In the genomic region with DNA sequence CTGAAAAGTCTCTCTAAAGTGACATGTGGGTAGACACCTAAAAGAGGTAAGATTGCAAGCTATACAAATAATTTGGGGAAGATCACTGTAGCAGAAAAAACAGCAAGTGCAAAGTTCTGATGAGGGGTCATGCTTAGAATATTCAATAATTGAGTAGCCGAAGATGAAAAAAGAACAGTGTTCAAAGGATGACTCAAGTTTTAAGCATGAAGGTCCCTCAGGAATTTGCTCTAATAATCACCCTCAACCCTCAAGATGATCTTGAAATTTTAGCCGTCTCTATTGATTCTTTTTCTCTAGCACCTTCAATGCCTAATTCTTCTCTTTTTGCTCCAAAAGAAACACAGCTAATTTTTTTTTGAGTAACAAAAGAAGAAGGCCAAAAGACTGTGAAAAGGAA, we compare ENCODE assay signal across 20 cellular contexts.
A peak's percentile ranks its signal among the peaks of the same experiment; 100 is the strongest.
DNase-seq lines count a peak whose midpoint lies in the region; ATAC-seq, FAIRE-seq and TF ChIP-seq lines count a peak whose summit lies in the region.
"Had no signal": no experiment of that assay in that cellular context is flagged by ENCODE, and none has a peak within 500 bp of the region (broad histone marks: within the 10 kb centered on the region; RNA-seq: fewer than 3 reads in every experiment).

No MANE protein-coding gene starts in this region.

- TF ChIP-seq CTCF in AG10803 (conservative IDR thresholded peaks at IDR 0.05; ENCODE audit: low read length) (no peak), astrocyte of the spinal cord (IDR thresholded peaks at IDR 0.05; ENCODE audit: low read depth, low read length) (no peak)

- in situ Hi-C loops in astrocyte of the spinal cord (cut with HindIII; ENCODE audit: low sequenced_read_pairs): no loop called here
- in situ Hi-C loops in G401 (cut with HindIII; ENCODE audit: low sequenced_read_pairs): loop anchor here (25.0 kb wide), 1 partner anchor 587 kb away; no protein-coding TSS in a partner anchor

- peak; percentile 4 for DNase-seq in AG10803 (ENCODE audit: low read depth)
- DNase-seq in HS-27A (ENCODE audit: low read depth): peak; percentile 42
- DNase-seq in astrocyte of the spinal cord (ENCODE audit: low read depth, low spot score): peak; percentile 30
- DNase-seq in kidney glomerular epithelial cell (lab: John Stamatoyannopoulos, UW): peak; percentile 55
- no peak for DNase-seq in NCI-H1092 treated with DMSO at 0.1 percent for 48 hours (lab: John Stamatoyannopoulos, UW)
- DNase-seq in GM12892 (ENCODE audit: insufficient read length): no peak
- no peak for DNase-seq in G401 (ENCODE audit: low spot score)
- DNase-seq: 8988T; CD8-positive, alpha-beta T cell; DND-41; NCI-H146; NCI-H2081 treated with DMSO at 0.1 percent for 48 hours; NCI-H510A; NCI-H774; PC-3; SJCRH30 had no signal

- ATAC-seq in HG03521 (IDR thresholded peaks at IDR 0.05; ENCODE audit: unreplicated experiment): no peak
- ATAC-seq: CD8-positive, alpha-beta T cell; PC-3 had no signal

- TF ChIP-seq POLR2A in GM12892 (IDR thresholded peaks at IDR 0.05; ENCODE audit: low read depth, low read length): no peak

- FAIRE-seq in GM12892 (lab: Jason Lieb, UNC): no peak
- FAIRE-seq: D721Med, H54 had no signal

- H3K4me3 ChIP-seq in AG10803 (ENCODE audit: low read length) (no peak overlapping the region), astrocyte of the spinal cord (ENCODE audit: low read depth, low read length) (no peak overlapping the region)
- H3K4me3 ChIP-seq: BLaER1, SJCRH30 had no signal

Comparison
In these comparisons a context has a peak if more than half of its experiments do, and no peak if none do; other contexts are left out.
1. DNase-seq: peak in AG10803 (single experiment), HS-27A (single experiment), astrocyte of the spinal cord (single experiment) and kidney glomerular epithelial cell (single experiment); none in NCI-H1092 treated with DMSO at 0.1 percent for 48 hours (single experiment), GM12892 (single experiment) and G401 (single experiment).